Comparison of ENCODE assay signal across 1 cellular context in the genomic region with DNA sequence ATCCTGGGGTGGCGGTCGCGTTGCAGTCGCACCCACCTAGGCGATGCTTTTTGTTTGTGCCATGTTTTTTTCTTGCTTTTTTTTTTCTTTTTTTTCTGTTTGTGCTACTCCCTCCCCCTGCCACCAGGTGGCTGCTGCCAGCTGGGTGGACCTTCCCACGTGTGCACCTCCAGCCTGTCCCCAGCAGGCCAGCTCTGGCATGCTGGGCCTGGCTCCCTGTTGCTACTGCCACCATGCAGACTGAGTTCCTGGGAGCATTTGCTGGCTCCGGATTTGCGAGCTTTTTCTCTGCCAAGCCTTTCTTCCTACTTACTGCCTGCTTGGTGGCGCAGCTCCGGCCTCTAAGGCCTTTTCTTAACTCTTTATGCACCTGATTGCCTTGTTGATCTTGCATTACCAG.
TF ChIP-seq lines count a peak whose summit lies in the region.

No MANE protein-coding gene starts in this region.

TF ChIP-seq in H1, 55 proteins besides CTCF, POLR2A, EP300 and RAD21 (continued from another document):
- TF ChIP-seq HDAC2 (IDR thresholded peaks at IDR 0.05; ENCODE audit: borderline replicate concordance in 1 of 2, low read depth in 2 of 2, low read length in 2 of 2) (peak in 1 of 2 experiments; percentile 89; a peak in 1 of 4 replicates), KDM1A (IDR thresholded peaks at IDR 0.05; ENCODE audit: borderline replicate concordance, low read length) (no peak), TCF12 (IDR thresholded peaks at IDR 0.05; ENCODE audit: low read depth, low read length) (peak; percentile 94), CHD2 (IDR thresholded peaks at IDR 0.05; ENCODE audit: low read length) (peak; percentile 32; the same call in 1 of the 2 replicates), RBBP5 (IDR thresholded peaks at IDR 0.05; ENCODE audit: borderline replicate concordance, low read depth, low read length) (no peak), SIN3A (conservative IDR thresholded peaks at IDR 0.05 in 1 of 2, IDR thresholded peaks at IDR 0.05 in 1 of 2; ENCODE audit: low read depth in 1 of 2, low read length in 2 of 2) (peak in 1 of 2 experiments; percentile 58; a peak in 1 of 4 replicates)
- TF ChIP-seq, protein P1, sequence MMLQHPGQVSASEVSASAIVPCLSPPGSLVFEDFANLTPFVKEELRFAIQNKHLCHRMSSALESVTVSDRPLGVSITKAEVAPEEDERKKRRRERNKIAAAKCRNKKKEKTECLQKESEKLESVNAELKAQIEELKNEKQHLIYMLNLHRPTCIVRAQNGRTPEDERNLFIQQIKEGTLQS (IDR thresholded peaks at IDR 0.05; ENCODE audit: insufficient read depth, low read depth, low read length), result peak; percentile 80
